In genomic region chr11:60257956-60258722, GRCh38 we compare ENCODE assay signal across 31 cellular contexts. TPM values are rescaled to one million over a fixed set of nuclear protein-coding genes. Genes with fewer than 3 reads are reported as not detected.
"Had no signal": no experiment of that assay in that cellular context is flagged by ENCODE, and none has a peak within 500 bp of the region (broad histone marks: within the 10 kb centered on the region; RNA-seq: fewer than 3 reads in every experiment).

No MANE protein-coding gene starts in this region.

- H3K36me3 ChIP-seq: brain microvascular endothelial cell, esophagus muscularis mucosa, gastrocnemius medialis, heart left ventricle had no signal

- H3K9me3 Mint-ChIP-seq: central memory CD8-positive, alpha-beta T cell; effector memory CD8-positive, alpha-beta T cell had no signal

- H3K4me1 ChIP-seq: esophagus muscularis mucosa, foreskin keratinocyte, gastrocnemius medialis had no signal

- H3K27me3 ChIP-seq: brain microvascular endothelial cell, esophagus muscularis mucosa, foreskin keratinocyte, gastrocnemius medialis had no signal

- H3K9me3 ChIP-seq: esophagus muscularis mucosa, gastrocnemius medialis had no signal

- DNase-seq: activated CD4-positive, alpha-beta T cell treated with anti-CD3 and anti-CD28 coated beads for 4 hours; activated CD4-positive, alpha-beta T cell treated with anti-CD3 and anti-CD28 coated beads, Interleukin-2, amount 50 U/mL, for 1 hour; activated CD4-positive, alpha-beta T cell treated with anti-CD3 and anti-CD28 coated beads, Interleukin-2, amount 50 U/mL, for 48 hours; activated CD4-positive, CD25-positive, alpha-beta regulatory T cell; activated CD4-positive, CD25-positive, alpha-beta regulatory T cell treated with anti-CD3 and anti-CD28 coated beads, Interleukin-2, amount 50 U/mL, for 72 hours; activated CD8-positive, alpha-beta memory T cell treated with anti-CD3 and anti-CD28 coated beads for 24 hours; activated CD8-positive, alpha-beta T cell treated with anti-CD3 and anti-CD28 coated beads for 36 hours; activated effector memory CD4-positive, alpha-beta T cell treated with Interleukin-2 at 50 U/mL for 16 hours; activated gamma-delta T cell treated with Interleukin-2 at 50 U/mL for 16 hours; activated naive CD4-positive, alpha-beta T cell treated with anti-CD3 and anti-CD28 coated beads, Interleukin-2, amount 50 U/mL, for 16 hours; activated naive CD4-positive, alpha-beta T cell treated with Interleukin-2 at 50 U/mL for 16 hours; activated T-cell treated with anti-CD3 and anti-CD28 coated beads, Interleukin-2, amount 50 U/mL, for 4 hours; amniotic stem cell; anterior cingulate cortex; brain microvascular endothelial cell; dermis blood vessel endothelial cell; effector CD4-positive, alpha-beta T cell; effector memory CD8-positive, alpha-beta T cell; erythroblast; foreskin keratinocyte; gastrocnemius medialis; glutamatergic neuron; heart left ventricle had no signal

- H3K36me3 Mint-ChIP-seq: activated naive CD8-positive, alpha-beta T cell had no signal

- H3K4me3 Mint-ChIP-seq: activated CD8-positive, alpha-beta T cell treated with anti-CD3 and anti-CD28 coated beads for 36 hours; activated naive CD8-positive, alpha-beta T cell; activated T-cell treated with anti-CD3 and anti-CD28 coated beads, Interleukin-2, amount 50 U/mL, for 4 hours; central memory CD8-positive, alpha-beta T cell; effector memory CD8-positive, alpha-beta T cell had no signal

- H3K27ac ChIP-seq: brain microvascular endothelial cell, coronary artery, esophagus muscularis mucosa, foreskin keratinocyte, gastrocnemius medialis, heart left ventricle had no signal

- H3K4me3 ChIP-seq: coronary artery, esophagus muscularis mucosa, gastrocnemius medialis, heart left ventricle had no signal

- H3K27ac Mint-ChIP-seq: activated CD8-positive, alpha-beta T cell treated with anti-CD3 and anti-CD28 coated beads for 36 hours; activated naive CD8-positive, alpha-beta T cell; effector memory CD8-positive, alpha-beta T cell had no signal

- H3K4me1 Mint-ChIP-seq: central memory CD8-positive, alpha-beta T cell had no signal

- FAIRE-seq: astrocyte, bronchial epithelial cell had no signal

- ATAC-seq: activated CD8-positive, alpha-beta T cell treated with anti-CD3 and anti-CD28 coated beads for 36 hours; effector memory CD8-positive, alpha-beta T cell; foreskin keratinocyte; gastrocnemius medialis; heart left ventricle had no signal

RNA-seq across cellular contexts. Expression of gene MS4A4E, which starts 15.2 kb away (rescaled TPM):
- total RNA-seq: activated CD8-positive, alpha-beta T cell treated with anti-CD3 and anti-CD28 coated beads for 36 hours; activated T-cell treated with anti-CD3 and anti-CD28 coated beads, Interleukin-2, amount 50 U/mL, for 4 hours; astrocyte; bronchial epithelial cell; cerebellum; dermis blood vessel endothelial cell; foreskin keratinocyte; T-helper 1 cell treated with Interleukin-12 subunit alpha and Interleukin-12 subunit beta and Interleukin-4 antibody, amounts not matched to agents 30 ng/mL and 1 ng/mL, for 36 hours had no signal
- polyA plus RNA-seq: foreskin keratinocyte had no signal

RNA-seq across cellular contexts. Expression of gene MS4A4A, which starts 22.3 kb away (rescaled TPM):
- total RNA-seq: activated CD8-positive, alpha-beta T cell treated with anti-CD3 and anti-CD28 coated beads for 36 hours; activated T-cell treated with anti-CD3 and anti-CD28 coated beads, Interleukin-2, amount 50 U/mL, for 4 hours; bronchial epithelial cell; dermis blood vessel endothelial cell; foreskin keratinocyte; T-helper 1 cell treated with Interleukin-12 subunit alpha and Interleukin-12 subunit beta and Interleukin-4 antibody, amounts not matched to agents 30 ng/mL and 1 ng/mL, for 36 hours had no signal
- polyA plus RNA-seq: foreskin keratinocyte had no signal
